Comparison of ENCODE assay signal across 17 cellular contexts in genomic region chr12:65567820-65568219, GRCh38.
DNase-seq lines count a peak whose midpoint lies in the region; ATAC-seq, FAIRE-seq and TF ChIP-seq lines count a peak whose summit lies in the region.
"Had no signal": no experiment of that assay in that cellular context is flagged by ENCODE, and none has a peak within 500 bp of the region (broad histone marks: within the 10 kb centered on the region; RNA-seq: fewer than 3 reads in every experiment).

No MANE protein-coding gene starts in this region.

- intact Hi-C loops in left ventricle myocardium superior (cut with micrococcal nuclease) (loop anchor here (10.0 kb wide), 1 partner anchor 107 kb away; no protein-coding TSS in a partner anchor), cardiac septum (cut with DNase I) (no loop called here), endothelial cell of umbilical vein (cut with micrococcal nuclease) (no loop called here), thyroid gland (cut with DNase I) (no loop called here)

- DNase-seq in left ventricle myocardium superior: no peak
- no peak for DNase-seq in cardiac septum (ENCODE audit: low spot score)
- peak; percentile 96 for DNase-seq in RPMI8226
- peak; percentile 49 for DNase-seq in endothelial cell of umbilical vein (ENCODE audit: low read depth, low spot score)
- DNase-seq in thyroid gland: peak; percentile 53 to 74
- DNase-seq in ecto neural progenitor cell (ENCODE audit: low spot score): no peak
- no peak for DNase-seq in NCI-H82 treated with DMSO at 0.1 percent for 48 hours (lab: John Stamatoyannopoulos, UW; ENCODE audit: unreplicated experiment)
- no peak for DNase-seq in T-helper 1 cell
- DNase-seq: Caco-2; CD4-positive, CD25-positive, alpha-beta regulatory T cell; KG1; NCI-H1048; NCI-H2107; NCI-H345; NCI-H526 had no signal

- H3K4me2 ChIP-seq in endothelial cell of umbilical vein (ENCODE audit: insufficient read depth, low read length): peak overlapping the region; percentile 28

- no TSS peak for BruUV-seq in endothelial cell of umbilical vein (replicated peaks; lab: Mats Ljungman, UMichigan)

- H3K9me3 ChIP-seq in endothelial cell of umbilical vein (replicated peaks; ENCODE audit: control insufficient read depth, insufficient read depth, low read length) (no peaks in the 10 kb centered on the region), thyroid gland (no peaks in the 10 kb centered on the region)
- H3K9me3 ChIP-seq: Caco-2 had no signal

- peak; percentile 66 for FAIRE-seq in endothelial cell of umbilical vein (lab: Jason Lieb, UNC)

- H3K27me3 ChIP-seq in endothelial cell of umbilical vein (ENCODE audit: control insufficient read depth in 2 of 2, insufficient read depth in 2 of 2, low read length in 2 of 2): no peaks in the 10 kb centered on the region
- no peaks in the 10 kb centered on the region for H3K27me3 ChIP-seq in thyroid gland

- CTCF ChIA-PET in endothelial cell of umbilical vein (lab: Charles Lee): interaction anchor here (1.0 to 2.1 kb wide), 5 partner anchors 11 to 106 kb away, joined by 3 to 12 read pairs (median 4); no protein-coding TSS in a partner anchor

- no peaks in the 10 kb centered on the region for H3K9me1 ChIP-seq in endothelial cell of umbilical vein (replicated peaks; ENCODE audit: control insufficient read depth, extremely low read depth, insufficient read depth, low read length)

- peaks cover 32% of the 10 kb centered on the region for H3K4me1 ChIP-seq in endothelial cell of umbilical vein (ENCODE audit: control insufficient read depth, extremely low read depth, insufficient read depth, low read length)
- no peaks in the 10 kb centered on the region for H3K4me1 ChIP-seq in thyroid gland

- H3K36me3 ChIP-seq in endothelial cell of umbilical vein (ENCODE audit: control insufficient read depth in 2 of 2, extremely low read depth in 1 of 2, insufficient read depth in 2 of 2, low read length in 2 of 2) (no peaks in the 10 kb centered on the region), thyroid gland (no peaks in the 10 kb centered on the region)

- H3K27ac ChIP-seq in endothelial cell of umbilical vein (ENCODE audit: insufficient read depth, low read depth, low read length) (peak overlapping the region; percentile 57), thyroid gland (no peak overlapping the region)
- H3K27ac ChIP-seq: RWPE1 had no signal

- ATAC-seq in left ventricle myocardium superior: peak; percentile 50
- ATAC-seq: HCT116 had no signal

- POLR2A ChIA-PET in endothelial cell of umbilical vein (lab: Charles Lee): no interaction called here

- TF ChIP-seq CTCF in endothelial cell of umbilical vein (IDR thresholded peaks at IDR 0.05; ENCODE audit: extremely low read depth in 1 of 2, insufficient read depth in 1 of 2, low read depth in 1 of 2, low read length in 2 of 2) (no peak), thyroid gland (IDR thresholded peaks at IDR 0.05) (no peak)

- TF ChIP-seq POLR2A in endothelial cell of umbilical vein (IDR thresholded peaks at IDR 0.05; ENCODE audit: low read depth, low read length) (no peak), thyroid gland (IDR thresholded peaks at IDR 0.05) (no peak)

- no peak overlapping the region for H3K4me3 ChIP-seq in endothelial cell of umbilical vein (replicated peaks in 1 of 3; ENCODE audit: insufficient read depth in 1 of 3, low read depth in 1 of 3, low read length in 3 of 3)
- H3K4me3 ChIP-seq in thyroid gland (replicated peaks in 1 of 3): no peak overlapping the region

- no peaks in the 10 kb centered on the region for H3K79me2 ChIP-seq in endothelial cell of umbilical vein (ENCODE audit: control insufficient read depth, insufficient read depth, low read length)

- H3K9ac ChIP-seq in endothelial cell of umbilical vein (replicated peaks; ENCODE audit: extremely low read depth, insufficient read depth, low read length): no peak overlapping the region

- dilution Hi-C loops in endothelial cell of umbilical vein (cut with MboI; ENCODE audit: extremely low pct_ligation_motif_present, low sequenced_read_pairs): no loop called here

- WGBS in thyroid gland, 2 donors: 61 to 70% methylated on average over 3 of the region's 3 CpGs

- H4K20me1 ChIP-seq in endothelial cell of umbilical vein (replicated peaks; ENCODE audit: control insufficient read depth, extremely low read depth, insufficient read depth, low read length): no peaks in the 10 kb centered on the region

- H2AFZ ChIP-seq in endothelial cell of umbilical vein (ENCODE audit: low read depth, low read length): no peak overlapping the region

TF ChIP-seq in endothelial cell of umbilical vein, 7 proteins besides CTCF, POLR2A, EP300 and RAD21:
- TF ChIP-seq EZH2 (IDR thresholded peaks at IDR 0.05; ENCODE audit: borderline replicate concordance, low read depth, low read length, severe bottlenecking) (no peak), POLR2AphosphoS5 (IDR thresholded peaks at IDR 0.05; ENCODE audit: insufficient read depth, low read depth, low read length) (no peak), FOS (IDR thresholded peaks at IDR 0.05; ENCODE audit: borderline replicate concordance, insufficient read depth, low read length) (no peak), GATA2 (IDR thresholded peaks at IDR 0.05; ENCODE audit: insufficient read depth, insufficient read length, low read depth, low read length) (no peak), JUN (IDR thresholded peaks at IDR 0.05; ENCODE audit: borderline replicate concordance, insufficient read depth, insufficient read length, low read depth) (no peak), MYC (IDR thresholded peaks at IDR 0.05; ENCODE audit: low read depth, low read length) (no peak), MAX (IDR thresholded peaks at IDR 0.05; ENCODE audit: insufficient read depth, insufficient read length) (no peak)

Comparison
In these comparisons a context has a peak if more than half of its experiments do, and no peak if none do; other contexts are left out.
1. DNase-seq: peak in RPMI8226 (single experiment), endothelial cell of umbilical vein (single experiment) and thyroid gland (2 of 2); none in left ventricle myocardium superior (single experiment), cardiac septum (single experiment), ecto neural progenitor cell (single experiment), NCI-H82 treated with DMSO at 0.1 percent for 48 hours (single experiment) and T-helper 1 cell (0 of 5).